ENCODE assay signal across 8 cellular contexts in the genomic region with DNA sequence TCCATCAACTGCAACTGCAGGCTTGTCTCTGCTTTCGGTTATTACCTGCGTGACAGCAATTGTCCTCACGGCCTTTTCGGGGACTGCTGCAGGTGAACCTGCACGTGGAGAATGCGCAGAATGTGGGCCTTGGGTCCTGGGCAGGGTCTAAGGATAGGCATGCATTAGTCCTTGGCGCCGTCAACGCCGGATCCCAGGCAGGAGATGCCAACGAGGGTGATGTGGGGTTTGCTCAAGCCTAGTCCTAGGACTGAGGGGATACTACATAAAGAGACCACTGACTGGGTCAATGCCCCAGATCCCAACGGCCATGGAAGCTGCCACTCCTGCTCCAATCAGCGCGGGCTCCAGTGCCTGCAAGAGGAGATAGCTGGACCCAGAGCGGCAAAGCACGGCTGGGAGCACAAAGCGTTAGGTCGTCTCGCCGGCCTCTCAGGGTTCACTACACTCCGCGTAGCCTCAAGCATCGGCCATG. TPM values are rescaled to one million over a fixed set of nuclear protein-coding genes. Genes with fewer than 3 reads are reported as not detected.
DNase-seq lines count a peak whose midpoint lies in the region; ATAC-seq and TF ChIP-seq lines count a peak whose summit lies in the region.

No MANE protein-coding gene starts in this region.

- peaks cover 28% of the 10 kb centered on the region for H3K36me3 Mint-ChIP-seq in activated naive CD8-positive, alpha-beta T cell treated with anti-CD3 and anti-CD28 coated beads, Interleukin-2, amount 10 ng/mL, durations not matched to agents 7 days and 5 days

- 65% methylated on average over 6 of the region's 23 CpGs for WGBS in right lobe of liver (ENCODE audit: insufficient coverage, low coverage, low lambda C conversion rate, missing lambda C conversion rate)

- H3K27me3 ChIP-seq in right lobe of liver (no peaks in the 10 kb centered on the region), upper lobe of right lung (no peaks in the 10 kb centered on the region)

- TF ChIP-seq CTCF in AG09319 (IDR thresholded peaks at IDR 0.05; ENCODE audit: low read depth, low read length) (peak; percentile 83; the same call in 1 of the 2 replicates), HFF-Myc (IDR thresholded peaks at IDR 0.05; ENCODE audit: low read depth, low read length, missing control alignments) (no peak), right lobe of liver (IDR thresholded peaks at IDR 0.05) (no peak), upper lobe of right lung (IDR thresholded peaks at IDR 0.05) (no peak)

- H3K4me3 Mint-ChIP-seq in activated naive CD8-positive, alpha-beta T cell treated with anti-CD3 and anti-CD28 coated beads, Interleukin-2, amount 10 ng/mL, durations not matched to agents 7 days and 5 days = peak overlapping the region; percentile 75

- H3K4me1 Mint-ChIP-seq in activated naive CD8-positive, alpha-beta T cell treated with anti-CD3 and anti-CD28 coated beads, Interleukin-2, amount 10 ng/mL, durations not matched to agents 7 days and 5 days = peaks cover 45% of the 10 kb centered on the region

- H3K9me3 ChIP-seq in right lobe of liver (no peaks in the 10 kb centered on the region), upper lobe of right lung (no peaks in the 10 kb centered on the region)

- no peaks in the 10 kb centered on the region for H3K9me3 Mint-ChIP-seq in activated naive CD8-positive, alpha-beta T cell treated with anti-CD3 and anti-CD28 coated beads, Interleukin-2, amount 10 ng/mL, durations not matched to agents 7 days and 5 days

- no peak for TF ChIP-seq POLR2A in right lobe of liver (IDR thresholded peaks at IDR 0.05)

- intact Hi-C loops in right lobe of liver (cut with DNase I) = loop anchor here (10.0 kb wide), 2 partner anchors 104 to 114 kb away; a partner anchor contains a TSS
- intact Hi-C loops in upper lobe of right lung (cut with DNase I) = no loop called here

- DNase-seq in AG09319 (ENCODE audit: extremely low read depth, low read depth) (no peak), HFF-Myc (ENCODE audit: extremely low read depth, low read depth) (no peak), right lobe of liver (no peak), upper lobe of right lung (no peak), KBM-7 (no peak), G401 (ENCODE audit: low spot score) (no peak), ecto neural progenitor cell (ENCODE audit: low spot score) (no peak)
- no peak for DNase-seq in activated naive CD8-positive, alpha-beta T cell treated with anti-CD3 and anti-CD28 coated beads, Interleukin-2, amount 10 ng/mL, durations not matched to agents 7 days and 5 days

- in situ Hi-C loops in KBM-7 (cut with MboI; ENCODE audit: low pct_unique_long_range_greater_than_20kb, low sequenced_read_pairs) (loop anchor here (25.0 kb wide), 1 partner anchor 728 kb away; a partner anchor contains a TSS), G401 (cut with HindIII; ENCODE audit: low sequenced_read_pairs) (loop anchor here (25.0 kb wide), 1 partner anchor 778 kb away; a partner anchor contains a TSS)

- ATAC-seq in activated naive CD8-positive, alpha-beta T cell treated with anti-CD3 and anti-CD28 coated beads, Interleukin-2, amount 10 ng/mL, durations not matched to agents 7 days and 5 days (ENCODE audit: low read depth) = peak; percentile 3
- ATAC-seq in right lobe of liver = no peak
- no peak for ATAC-seq in upper lobe of right lung

- POLR2A ChIA-PET in activated naive CD8-positive, alpha-beta T cell treated with anti-CD3 and anti-CD28 coated beads, Interleukin-2, amount 10 ng/mL, durations not matched to agents 7 days and 5 days (lab: Charles Lee) = interaction anchor here (1.0 to 2.0 kb wide), 3 partner anchors 109 to 293 kb away, joined by 3 to 10 read pairs (median 5); a partner anchor contains a TSS

- peak overlapping the region in 1 of 3 donors; percentile 30 for H3K27ac ChIP-seq in right lobe of liver
- H3K27ac ChIP-seq in upper lobe of right lung = peak overlapping the region; percentile 81

- H3K4me3 ChIP-seq in HFF-Myc (replicated peaks; ENCODE audit: low read depth, low read length) = peak overlapping the region; percentile 38
- H3K4me3 ChIP-seq in right lobe of liver = peak overlapping the region; percentile 21 to 82 (median 77)
- peak overlapping the region; percentile 72 for H3K4me3 ChIP-seq in upper lobe of right lung

- H3K36me3 ChIP-seq in right lobe of liver = peaks cover 0 to 34% (median 20%) of the 10 kb centered on the region in 4 donors
- peaks cover 57% of the 10 kb centered on the region for H3K36me3 ChIP-seq in upper lobe of right lung

- H3K27me3 Mint-ChIP-seq in activated naive CD8-positive, alpha-beta T cell treated with anti-CD3 and anti-CD28 coated beads, Interleukin-2, amount 10 ng/mL, durations not matched to agents 7 days and 5 days = no peaks in the 10 kb centered on the region

- peaks cover 0 to 60% (median 23%) of the 10 kb centered on the region in 4 donors for H3K4me1 ChIP-seq in right lobe of liver
- peaks cover 58% of the 10 kb centered on the region for H3K4me1 ChIP-seq in upper lobe of right lung

- H3K27ac Mint-ChIP-seq in activated naive CD8-positive, alpha-beta T cell treated with anti-CD3 and anti-CD28 coated beads, Interleukin-2, amount 10 ng/mL, durations not matched to agents 7 days and 5 days = peak overlapping the region; percentile 69

RNA-seq across cellular contexts. Expression of a gene that starts 0.4 kb away (rescaled TPM):
- total RNA-seq in activated naive CD8-positive, alpha-beta T cell treated with anti-CD3 and anti-CD28 coated beads, Interleukin-2, amount 10 ng/mL, durations not matched to agents 7 days and 5 days = 10 to 100 TPM; 30.5 to 32.6 TPM
- total RNA-seq in right lobe of liver (10 to 100 TPM in 2 of 6 experiments, 1 to 10 TPM in 4; 7.1 to 14.1 (median 9.4) TPM), upper lobe of right lung (26.4 TPM)
- 48.4 and 52.6 TPM in 2 replicates for total RNA-seq in G401 (2014; rRNA removed; shearing (Covaris generic))

RNA-seq across cellular contexts. Expression of a gene that starts 5.5 kb away (rescaled TPM):
- total RNA-seq in activated naive CD8-positive, alpha-beta T cell treated with anti-CD3 and anti-CD28 coated beads, Interleukin-2, amount 10 ng/mL, durations not matched to agents 7 days and 5 days = 10 to 100 TPM; 86.2 to 88.2 TPM
- total RNA-seq in right lobe of liver (100 to 1,000 TPM in 2 of 6 experiments, 10 to 100 TPM in 4; 60.9 to 128 (median 81.8) TPM), upper lobe of right lung (80.3 TPM)
- total RNA-seq in G401 (2014; rRNA removed; shearing (Covaris generic)) = 112 and 162 TPM in 2 replicates
